In the genomic region with DNA sequence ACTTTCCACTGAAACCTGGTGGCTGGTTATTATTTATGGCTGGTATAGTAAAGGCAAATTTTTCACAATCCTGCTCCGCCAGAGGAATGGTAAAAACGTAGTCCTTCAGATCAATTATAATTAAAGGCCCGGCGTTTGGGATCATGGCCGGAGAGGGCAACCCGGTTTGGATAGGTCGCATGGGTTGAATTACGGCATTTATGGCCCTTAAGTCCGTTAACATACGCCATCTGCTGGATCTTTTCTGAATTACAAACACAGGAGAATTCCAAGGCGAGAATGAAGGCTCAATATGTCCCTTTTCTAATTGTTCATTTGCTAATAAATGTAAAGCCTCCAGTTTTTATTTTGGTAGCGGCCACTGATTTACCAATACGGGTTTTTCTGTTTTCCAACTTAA, we compare ENCODE assay signal across 13 cellular contexts. TPM values are rescaled to one million over a fixed set of nuclear protein-coding genes. Genes with fewer than 3 reads are reported as not detected.
DNase-seq lines count a peak whose midpoint lies in the region; ATAC-seq and TF ChIP-seq lines count a peak whose summit lies in the region.
"Had no signal": no experiment of that assay in that cellular context is flagged by ENCODE, and none has a peak within 500 bp of the region (broad histone marks: within the 10 kb centered on the region; RNA-seq: fewer than 3 reads in every experiment).

No MANE protein-coding gene starts in this region.

- ATAC-seq in GM21786 (IDR thresholded peaks at IDR 0.05; ENCODE audit: unreplicated experiment): no peak

- peak; percentile 59 for TF ChIP-seq CTCF in C4-2B (conservative IDR thresholded peaks at IDR 0.05)
- peak; percentile 33 for TF ChIP-seq CTCF in HFF-Myc (IDR thresholded peaks at IDR 0.05; ENCODE audit: low read depth, low read length, missing control alignments)

- no peak overlapping the region for H3K27ac ChIP-seq in C4-2B

- H3K9me3 ChIP-seq in adipocyte (ENCODE audit: control insufficient read depth, low read length) (peaks cover 18% of the 10 kb centered on the region), HAP-1 (peaks cover 5% of the 10 kb centered on the region; the same call in 1 of the 2 replicates)

- H3K36me3 ChIP-seq in adipocyte (ENCODE audit: control insufficient read depth, insufficient read depth, low read length, severe bottlenecking) (peaks cover 85% of the 10 kb centered on the region), HAP-1 (replicated peaks) (peaks cover 73% of the 10 kb centered on the region)

- DNase-seq in HFF-Myc (ENCODE audit: extremely low read depth, low read depth) (no peak), adipocyte (ENCODE audit: low read depth) (peak; percentile 5), iPS-NIHi7 (ENCODE audit: extremely low spot score) (peak; percentile 42), activated T-cell treated with anti-CD3 and anti-CD28 coated beads for 4 hours (no peak), cerebellum (ENCODE audit: low spot score) (no peak), HAP-1 (ENCODE audit: low spot score in 2 of 2) (no peak)
- DNase-seq: activated effector memory CD4-positive, alpha-beta T cell treated with anti-CD3 and anti-CD28 coated beads, Interleukin-2, amount 50 U/mL, for 16 hours; DMS79 treated with DMSO at 0.1 percent for 48 hours; HCEC 1CT; hippocampal formation; stimulated activated naive CD4-positive, alpha-beta T cell had no signal

- H3K4me1 ChIP-seq in adipocyte (ENCODE audit: control insufficient read depth, insufficient read depth, low read length) (no peaks in the 10 kb centered on the region), HAP-1 (no peaks in the 10 kb centered on the region)

- H3K4me3 ChIP-seq in HFF-Myc (replicated peaks; ENCODE audit: low read depth, low read length) (no peak overlapping the region), adipocyte (ENCODE audit: low read length) (no peak overlapping the region), HAP-1 (no peak overlapping the region)

- in situ Hi-C loops in HAP-1 (cut with MboI; ENCODE audit: low sequenced_read_pairs): no loop called here

- H3K9ac ChIP-seq in adipocyte (ENCODE audit: low read length): no peak overlapping the region

- H3K27me3 ChIP-seq in adipocyte (replicated peaks; ENCODE audit: control insufficient read depth, insufficient read depth, low read length) (no peaks in the 10 kb centered on the region), HAP-1 (ENCODE audit: low read depth) (no peaks in the 10 kb centered on the region)

RNA-seq across cellular contexts. Expression of gene TAS2R3, which starts 11.3 kb away (rescaled TPM):
- total RNA-seq in cerebellum: 17.0 TPM

RNA-seq across cellular contexts. Expression of gene SSBP1, which starts 14.5 kb away (rescaled TPM):
- 88.9 TPM for total RNA-seq in cerebellum

RNA-seq across cellular contexts. Expression of gene TAS2R4, which starts 23.8 kb away (rescaled TPM):
- 13.2 TPM for total RNA-seq in cerebellum

RNA-seq across cellular contexts. Expression of gene TAS2R5, which starts 37.4 kb away (rescaled TPM):
- total RNA-seq in cerebellum: 10.6 TPM

RNA-seq across cellular contexts. Expression of gene WEE2, which starts 44.5 kb away (rescaled TPM):
- 0.45 TPM for total RNA-seq in cerebellum

Comparison
In these comparisons a context has a peak if more than half of its experiments do, and no peak if none do; other contexts are left out.
1. DNase-seq: peak in adipocyte (single experiment) and iPS-NIHi7 (single experiment); none in HFF-Myc (single experiment), activated T-cell treated with anti-CD3 and anti-CD28 coated beads for 4 hours (single experiment), cerebellum (single experiment) and HAP-1 (0 of 2).